ENCODE assay signal across 8 cellular contexts in genomic region chr7:1412322-1413261, GRCh38. TPM values are rescaled to one million over a fixed set of nuclear protein-coding genes. Genes with fewer than 3 reads are reported as not detected.
A peak's percentile ranks its signal among the peaks of the same experiment; 100 is the strongest.
DNase-seq lines count a peak whose midpoint lies in the region; ATAC-seq and TF ChIP-seq lines count a peak whose summit lies in the region.

No MANE protein-coding gene starts in this region.

- in situ Hi-C loops in KBM-7 (cut with MboI; ENCODE audit: low pct_unique_long_range_greater_than_20kb, low sequenced_read_pairs), result no loop called here

- peak; percentile 72 for DNase-seq in A172 (ENCODE audit: low spot score)
- peak; percentile 92 for DNase-seq in KBM-7
- DNase-seq in OCI-M2 (lab: John Stamatoyannopoulos, UW; ENCODE audit: unreplicated experiment), result peak; percentile 22
- DNase-seq in activated T-cell treated with anti-CD3 and anti-CD28 coated beads for 24 hours (ENCODE audit: low read depth), result peak; percentile 85
- peak; percentile 82 for DNase-seq in epithelial cell of esophagus (ENCODE audit: low read depth)
- DNase-seq in myocyte (ENCODE audit: low read depth), result peak; percentile 80
- peak; percentile 97 for DNase-seq in stimulated activated CD8-positive, alpha-beta memory T cell treated with anti-CD3 and anti-CD28 coated beads, Interleukin-4, amount 100 ng/mL, for 48 hours

- peak; percentile 39 for ATAC-seq in GM18519 (IDR thresholded peaks at IDR 0.05; ENCODE audit: low FRiP score, unreplicated experiment)

- peak; percentile 30 for TF ChIP-seq CTCF in epithelial cell of esophagus (IDR thresholded peaks at IDR 0.05; ENCODE audit: insufficient read depth, low read depth, low read length, missing control alignments)

- no peak overlapping the region for H3K4me3 ChIP-seq in epithelial cell of esophagus (ENCODE audit: low read length)

RNA-seq across cellular contexts. Expression of gene MICALL2, which starts 46.7 kb away (rescaled TPM):
- total RNA-seq in A172 (2014; rRNA removed; shearing (Covaris generic)), result 21.2 and 28.2 TPM in 2 replicates
- 25.4 and 36.7 TPM in 2 replicates for total RNA-seq in myocyte
- 26.9 TPM for polyA plus RNA-seq in myocyte (2012)

Comparison
In these comparisons a context has a peak if more than half of its experiments do, and no peak if none do; other contexts are left out.
1. DNase-seq: peak in every context shown above with its lines; median percentile 97 in stimulated activated CD8-positive, alpha-beta memory T cell treated with anti-CD3 and anti-CD28 coated beads, Interleukin-4, amount 100 ng/mL, for 48 hours; 92 in KBM-7; 85 in activated T-cell treated with anti-CD3 and anti-CD28 coated beads for 24 hours; 82 in epithelial cell of esophagus; 80 in myocyte; 72 in A172; 22 in OCI-M2.